12 cellular contexts compared by ENCODE assay signal in genomic region chr11:117045956-117046355, GRCh38. TPM values are rescaled to one million over a fixed set of nuclear protein-coding genes. Genes with fewer than 3 reads are reported as not detected.
DNase-seq lines count a peak whose midpoint lies in the region; ATAC-seq and TF ChIP-seq lines count a peak whose summit lies in the region.
"Had no signal": no experiment of that assay in that cellular context is flagged by ENCODE, and none has a peak within 500 bp of the region (broad histone marks: within the 10 kb centered on the region; RNA-seq: fewer than 3 reads in every experiment).

No MANE protein-coding gene starts in this region.

- WGBS in IMR-90 (ENCODE audit: extremely low coverage in 2 of 2, insufficient read length in 1 of 2), 2 experiments: no CpG with 5 or more reads among the region's 1 CpG

- no peak for TF ChIP-seq CTCF in IMR-90 (conservative IDR thresholded peaks at IDR 0.05; ENCODE audit: low read depth, low read length)
- TF ChIP-seq CTCF in gastrocnemius medialis (IDR thresholded peaks at IDR 0.05 in 4 of 5, conservative IDR thresholded peaks at IDR 0.05 in 1 of 5): no peak

- no peaks in the 10 kb centered on the region; the same call in 1 of the 2 replicates for H3K9me1 ChIP-seq in IMR-90 (ENCODE audit: insufficient read depth, low read length)

- no peak overlapping the region for H2BK20ac ChIP-seq in IMR-90 (ENCODE audit: low read depth, low read length)

- dilution Hi-C loops in IMR-90 (cut with HindIII; ENCODE audit: low sequenced_read_pairs, unreplicated experiment): no loop called here

- H4K8ac ChIP-seq in IMR-90 (ENCODE audit: low read depth in 2 of 2, low read length in 2 of 2): no peak overlapping the region

- no peak overlapping the region for H3K56ac ChIP-seq in IMR-90 (ENCODE audit: extremely low read depth, insufficient read depth, low read length)

- H3K27me3 ChIP-seq in IMR-90 (ENCODE audit: control insufficient read depth, insufficient read depth, low read length) (no peaks in the 10 kb centered on the region), gastrocnemius medialis (no peaks in the 10 kb centered on the region)
- H3K27me3 ChIP-seq: esophagus squamous epithelium, suprapubic skin had no signal

- no peak overlapping the region for H2BK5ac ChIP-seq in IMR-90 (ENCODE audit: low read depth, low read length, poor library complexity, severe bottlenecking)

- H3K4me1 ChIP-seq in IMR-90 (ENCODE audit: control insufficient read depth, insufficient read depth, low read length) (peaks cover 3% of the 10 kb centered on the region; the same call in 1 of the 2 replicates), gastrocnemius medialis (peaks cover 45 to 46% of the 10 kb centered on the region in 2 donors)

- no peak overlapping the region for H3K4ac ChIP-seq in IMR-90 (ENCODE audit: low read depth, low read length)

- H3K4me3 ChIP-seq in IMR-90 (ENCODE audit: insufficient read depth, low read depth, low read length): no peak overlapping the region
- no peak overlapping the region for H3K4me3 ChIP-seq in gastrocnemius medialis
- H3K4me3 ChIP-seq: suprapubic skin had no signal

- H2BK120ac ChIP-seq in IMR-90 (ENCODE audit: low read depth, low read length): no peak overlapping the region

- no peak for TF ChIP-seq POLR2A in IMR-90 (IDR thresholded peaks at IDR 0.05; ENCODE audit: low read depth, low read length)
- no peak for TF ChIP-seq POLR2A in gastrocnemius medialis (IDR thresholded peaks at IDR 0.05)

- no peak overlapping the region for H2AK5ac ChIP-seq in IMR-90 (ENCODE audit: low read depth, low read length)

- no peak for TF ChIP-seq RAD21 in IMR-90 (IDR thresholded peaks at IDR 0.05; ENCODE audit: low read length)

- H3K36me3 Mint-ChIP-seq in activated T-helper 17 cell treated with anti-CD3 and anti-CD28 coated beads, Interleukin-2, amount 50 U/mL, for 72 hours (ENCODE audit: low read depth): peaks cover 19% of the 10 kb centered on the region

- H3K27ac ChIP-seq in IMR-90 (ENCODE audit: insufficient read depth, low read length): no peak overlapping the region
- H3K27ac ChIP-seq in gastrocnemius medialis: peak overlapping the region; percentile 58 to 70 (median 65)
- H3K27ac ChIP-seq: suprapubic skin had no signal

- H3K4me1 Mint-ChIP-seq in activated T-helper 17 cell treated with anti-CD3 and anti-CD28 coated beads, Interleukin-2, amount 50 U/mL, for 72 hours: peaks cover 40% of the 10 kb centered on the region

- in situ Hi-C loops in IMR-90 (cut with MboI; ENCODE audit: low sequenced_read_pairs): no loop called here
- in situ Hi-C loops in gastrocnemius medialis (cut with MboI; ENCODE audit: low sequenced_read_pairs in 4 of 4): no loop called here

- no peak overlapping the region for H2AFZ ChIP-seq in IMR-90 (replicated peaks; ENCODE audit: low read length, poor library complexity)

- intact Hi-C loops in IMR-90 (cut with micrococcal nuclease) (no loop called here), left ventricle myocardium superior (cut with micrococcal nuclease) (no loop called here), gastrocnemius medialis (cut with DNase I; ENCODE audit: low total_unique reads) (loop anchor here (5.0 kb wide), 1 partner anchor 51 kb away; the partner anchor contains the start of gene SIK3)

- no peak overlapping the region for H3K14ac ChIP-seq in IMR-90 (replicated peaks; ENCODE audit: low read depth, low read length)

- H3K9me3 Mint-ChIP-seq in activated T-helper 17 cell treated with anti-CD3 and anti-CD28 coated beads, Interleukin-2, amount 50 U/mL, for 72 hours: no peaks in the 10 kb centered on the region

- H3K9ac ChIP-seq in IMR-90 (ENCODE audit: low read depth, low read length): no peak overlapping the region

- no peak overlapping the region for H3K4me2 ChIP-seq in IMR-90 (ENCODE audit: low read depth, low read length)

- H3K36me3 ChIP-seq in IMR-90 (ENCODE audit: control insufficient read depth, insufficient read depth, low read length) (no peaks in the 10 kb centered on the region), gastrocnemius medialis (no peaks in the 10 kb centered on the region)
- H3K36me3 ChIP-seq: esophagus squamous epithelium, suprapubic skin had no signal

- peak overlapping the region; percentile 40 for H3K4me3 Mint-ChIP-seq in activated T-helper 17 cell treated with anti-CD3 and anti-CD28 coated beads, Interleukin-2, amount 50 U/mL, for 72 hours

- H4K5ac ChIP-seq in IMR-90 (ENCODE audit: low read depth, low read length): no peak overlapping the region

- H2BK15ac ChIP-seq in IMR-90 (ENCODE audit: low read depth, low read length): no peak overlapping the region

- no peak overlapping the region for H4K91ac ChIP-seq in IMR-90 (ENCODE audit: insufficient read depth, low read depth, low read length)

- CTCF ChIA-PET in IMR-90 (lab: Yijun Ruan, JAX): no interaction called here

- H3K18ac ChIP-seq in IMR-90 (ENCODE audit: low read depth, low read length): no peak overlapping the region

- H3K27ac Mint-ChIP-seq in activated T-helper 17 cell treated with anti-CD3 and anti-CD28 coated beads, Interleukin-2, amount 50 U/mL, for 72 hours: no peak overlapping the region

- no peak overlapping the region for H3K23ac ChIP-seq in IMR-90 (ENCODE audit: low read depth, low read length)

- no peak overlapping the region for H2AK9ac ChIP-seq in IMR-90 (replicated peaks; ENCODE audit: low read depth, low read length, poor library complexity)

- ATAC-seq in IMR-90 (ENCODE audit: low read depth) (no peak; the same call in 1 of the 2 replicates), left ventricle myocardium superior (peak; percentile 35), gastrocnemius medialis (peak; percentile 26 to 87), GM18868 (IDR thresholded peaks at IDR 0.05; ENCODE audit: unreplicated experiment) (no peak)
- ATAC-seq in activated T-helper 17 cell treated with anti-CD3 and anti-CD28 coated beads, Interleukin-2, amount 50 U/mL, for 72 hours (replicated peaks): no peak

- no TSS peak for BruUV-seq in IMR-90 (replicated peaks; lab: Mats Ljungman, UMichigan)

- H3K79me1 ChIP-seq in IMR-90 (ENCODE audit: low read depth in 1 of 2, low read length in 2 of 2): peaks cover 24 to 38% of the 10 kb centered on the region in 2 experiments

- H3K9me3 ChIP-seq in IMR-90 (ENCODE audit: control insufficient read depth, insufficient read depth, low read length) (no peaks in the 10 kb centered on the region), gastrocnemius medialis (no peaks in the 10 kb centered on the region)
- H3K9me3 ChIP-seq: esophagus squamous epithelium, suprapubic skin had no signal

- POLR2A ChIA-PET in IMR-90 (lab: Charles Lee; ENCODE audit: unreplicated experiment): no interaction called here

- no peaks in the 10 kb centered on the region for H3K27me3 Mint-ChIP-seq in activated T-helper 17 cell treated with anti-CD3 and anti-CD28 coated beads, Interleukin-2, amount 50 U/mL, for 72 hours

- peaks cover 16% of the 10 kb centered on the region for H4K20me1 ChIP-seq in IMR-90 (ENCODE audit: insufficient read depth, low read length)

- no peak for DNase-seq in IMR-90
- no peak for DNase-seq in left ventricle myocardium superior
- DNase-seq in gastrocnemius medialis: no peak
- DNase-seq in cortex of kidney (lab: John Stamatoyannopoulos, UW): no peak
- DNase-seq in ureter (ENCODE audit: low spot score): no peak
- DNase-seq in NCI-H1436 treated with DMSO at 0.1 percent for 48 hours (lab: John Stamatoyannopoulos, UW): no peak
- DNase-seq: esophagus squamous epithelium, NCI-H187, SHP77 had no signal

TF ChIP-seq in IMR-90, 13 proteins besides CTCF, POLR2A, EP300 and RAD21:
- TF ChIP-seq CEBPB (IDR thresholded peaks at IDR 0.05; ENCODE audit: low read depth, low read length) (peak; percentile 34; the same call in 1 of the 2 replicates), FOS (IDR thresholded peaks at IDR 0.05; ENCODE audit: low read depth, low read length) (no peak)

RNA-seq across cellular contexts. Expression of gene SIK3, which starts 52.3 kb away (rescaled TPM):
- 8.2 and 17.2 TPM in 2 replicates for total RNA-seq in IMR-90 (2012; rRNA removed)
- 7.5 and 9.1 TPM in 2 replicates for polyA plus RNA-seq in IMR-90 (2012; rRNA removed)
- polyA plus RNA-seq in IMR-90 (2012; cell fraction: cytosol; rRNA removed): 4.5 and 6.9 TPM in 2 replicates
- 18.6 and 18.8 TPM in 2 replicates for polyA plus RNA-seq in IMR-90 (2012; cell fraction: nucleus; rRNA removed; ENCODE audit: low replicate concordance)
- total RNA-seq in activated T-helper 17 cell treated with anti-CD3 and anti-CD28 coated beads, Interleukin-2, amount 50 U/mL, for 72 hours: 10 to 100 TPM; 41.9 to 55.7 TPM
- 31.9 TPM for total RNA-seq in left ventricle myocardium superior
- total RNA-seq in gastrocnemius medialis: 10 to 100 TPM; 34.4 to 42.4 (median 37.2) TPM
- total RNA-seq in ureter: 56.5 TPM

Comparison
In these comparisons a context has a peak if more than half of its experiments do, and no peak if none do; other contexts are left out.
1. ATAC-seq: peak in left ventricle myocardium superior (single experiment) and gastrocnemius medialis (2 of 2); none in IMR-90 (single experiment), activated T-helper 17 cell treated with anti-CD3 and anti-CD28 coated beads, Interleukin-2, amount 50 U/mL, for 72 hours (single experiment) and GM18868 (single experiment).